Comparison of ENCODE assay signal across 9 cellular contexts in genomic region chr5:148385094-148385493, GRCh38. TPM values are rescaled to one million over a fixed set of nuclear protein-coding genes. Genes with fewer than 3 reads are reported as not detected.
DNase-seq lines count a peak whose midpoint lies in the region; ATAC-seq and TF ChIP-seq lines count a peak whose summit lies in the region.
"Had no signal": no experiment of that assay in that cellular context is flagged by ENCODE, and none has a peak within 500 bp of the region (broad histone marks: within the 10 kb centered on the region; RNA-seq: fewer than 3 reads in every experiment).

No MANE protein-coding gene starts in this region.

- peaks cover 16% of the 10 kb centered on the region for H3K36me3 Mint-ChIP-seq in activated CD8-positive, alpha-beta memory T cell treated with anti-CD3 and anti-CD28 coated beads, Interleukin-2, amount 10 ng/mL, durations not matched to agents 7 days and 5 days

- in situ Hi-C loops in gastrocnemius medialis (cut with MboI; ENCODE audit: low sequenced_read_pairs in 4 of 4), result no loop called here

- H3K27ac Mint-ChIP-seq in activated CD8-positive, alpha-beta memory T cell treated with anti-CD3 and anti-CD28 coated beads, Interleukin-2, amount 10 ng/mL, durations not matched to agents 7 days and 5 days, result peak overlapping the region; percentile 93

- no peak overlapping the region for H3K27ac ChIP-seq in SK-N-MC
- H3K27ac ChIP-seq in fibroblast of lung (ENCODE audit: insufficient read depth, low read length), result peak overlapping the region; percentile 98
- peak overlapping the region in 2 of 4 donors; percentile 85 to 90 for H3K27ac ChIP-seq in gastrocnemius medialis

- peaks cover 13% of the 10 kb centered on the region for H3K4me1 ChIP-seq in fibroblast of lung (ENCODE audit: control insufficient read depth, extremely low read depth, insufficient read depth, low read length)
- H3K4me1 ChIP-seq in gastrocnemius medialis, result peaks cover 22 to 34% of the 10 kb centered on the region in 2 donors

- no peak for ATAC-seq in activated CD8-positive, alpha-beta memory T cell treated with anti-CD3 and anti-CD28 coated beads, Interleukin-2, amount 10 ng/mL, durations not matched to agents 7 days and 5 days
- ATAC-seq in gastrocnemius medialis, result no peak

- H3K4me3 Mint-ChIP-seq in activated CD8-positive, alpha-beta memory T cell treated with anti-CD3 and anti-CD28 coated beads, Interleukin-2, amount 10 ng/mL, durations not matched to agents 7 days and 5 days, result peak overlapping the region; percentile 90

- H4K20me1 ChIP-seq in fibroblast of lung (ENCODE audit: control insufficient read depth, extremely low read depth, insufficient read depth, low read length), result no peaks in the 10 kb centered on the region

- H3K36me3 ChIP-seq in SK-N-MC (ENCODE audit: insufficient read depth, low read length) (peaks cover 3% of the 10 kb centered on the region; the same call in 1 of the 2 replicates), fibroblast of lung (ENCODE audit: control insufficient read depth, insufficient read depth, low read length) (no peaks in the 10 kb centered on the region), gastrocnemius medialis (no peaks in the 10 kb centered on the region)

- H3K9me3 Mint-ChIP-seq in activated CD8-positive, alpha-beta memory T cell treated with anti-CD3 and anti-CD28 coated beads, Interleukin-2, amount 10 ng/mL, durations not matched to agents 7 days and 5 days (ENCODE audit: low read depth), result no peaks in the 10 kb centered on the region

- TF ChIP-seq POLR2A in gastrocnemius medialis (IDR thresholded peaks at IDR 0.05), result no peak

- CTCF ChIA-PET in activated CD8-positive, alpha-beta memory T cell treated with anti-CD3 and anti-CD28 coated beads, Interleukin-2, amount 10 ng/mL, durations not matched to agents 7 days and 5 days (lab: Charles Lee), result no interaction called here

- H3K4me2 ChIP-seq in fibroblast of lung (ENCODE audit: extremely low read depth, insufficient read depth, low read length), result peak overlapping the region; percentile 100

- no peak for DNase-seq in activated CD8-positive, alpha-beta memory T cell treated with anti-CD3 and anti-CD28 coated beads, Interleukin-2, amount 10 ng/mL, durations not matched to agents 7 days and 5 days
- no peak for DNase-seq in activated CD8-positive, alpha-beta memory T cell treated with anti-CD3 and anti-CD28 coated beads, Interleukin-2, amount 50 U/mL, for 4 hours
- DNase-seq in SK-N-MC (ENCODE audit: low read depth, low spot score), result no peak
- no peak for DNase-seq in fibroblast of lung (ENCODE audit: low read depth in 2 of 2)
- no peak for DNase-seq in gastrocnemius medialis
- no peak for DNase-seq in D341Med (ENCODE audit: low spot score)
- DNase-seq in stimulated activated CD4-positive, alpha-beta T cell treated with anti-CD3 and anti-CD28 coated beads, Interleukin-4, amount 100 ng/mL, for 4 hours, result no peak
- DNase-seq in NCI-H128 (lab: John Stamatoyannopoulos, UW; ENCODE audit: unreplicated experiment), result no peak
- DNase-seq: NCI-H1436 had no signal

- no peaks in the 10 kb centered on the region for H3K27me3 Mint-ChIP-seq in activated CD8-positive, alpha-beta memory T cell treated with anti-CD3 and anti-CD28 coated beads, Interleukin-2, amount 10 ng/mL, durations not matched to agents 7 days and 5 days

- H3K9ac ChIP-seq in SK-N-MC (ENCODE audit: insufficient read length) (peak overlapping the region; percentile 97), fibroblast of lung (ENCODE audit: insufficient read depth, low read length) (no peak overlapping the region)

- no peaks in the 10 kb centered on the region for H3K9me3 ChIP-seq in SK-N-MC (ENCODE audit: low read depth, low read length)
- H3K9me3 ChIP-seq in fibroblast of lung (ENCODE audit: control insufficient read depth, insufficient read depth, low read depth, low read length), result no peaks in the 10 kb centered on the region
- no peaks in the 10 kb centered on the region for H3K9me3 ChIP-seq in gastrocnemius medialis

- H2AFZ ChIP-seq in fibroblast of lung (ENCODE audit: low read length), result no peak overlapping the region

- H3K27me3 ChIP-seq in fibroblast of lung (ENCODE audit: control insufficient read depth, insufficient read depth, low read length) (no peaks in the 10 kb centered on the region), gastrocnemius medialis (no peaks in the 10 kb centered on the region)

- H3K4me3 ChIP-seq in SK-N-MC (peak overlapping the region; percentile 94), fibroblast of lung (replicated peaks in 1 of 4; ENCODE audit: control extremely low read depth in 1 of 4, insufficient read depth in 1 of 4, low read depth in 3 of 4, low read length in 4 of 4) (peak overlapping the region in 3 of 4 experiments; percentile 84 to 98 (median 88)), gastrocnemius medialis (peak overlapping the region; percentile 0 to 89 (median 77))

- no peak for TF ChIP-seq CTCF in fibroblast of lung (conservative IDR thresholded peaks at IDR 0.05 in 1 of 2, IDR thresholded peaks at IDR 0.05 in 1 of 2; ENCODE audit: low read depth in 1 of 2, low read length in 2 of 2)
- TF ChIP-seq CTCF in gastrocnemius medialis (IDR thresholded peaks at IDR 0.05 in 4 of 5, conservative IDR thresholded peaks at IDR 0.05 in 1 of 5), result no peak

- peaks cover 56% of the 10 kb centered on the region for H3K4me1 Mint-ChIP-seq in activated CD8-positive, alpha-beta memory T cell treated with anti-CD3 and anti-CD28 coated beads, Interleukin-2, amount 10 ng/mL, durations not matched to agents 7 days and 5 days

- peaks cover 51% of the 10 kb centered on the region for H3K79me2 ChIP-seq in fibroblast of lung (ENCODE audit: control insufficient read depth, insufficient read depth, low read length)

- intact Hi-C loops in gastrocnemius medialis (cut with DNase I; ENCODE audit: low total_unique reads), result loop anchor here (2.0 to 10.0 kb wide), 2 partner anchors 22 to 960 kb away; partner anchors contain the start of gene GRPEL2

RNA-seq across cellular contexts. Expression of gene FBXO38, which starts 1.3 kb away (rescaled TPM):
- 10 to 100 TPM; 52.2 to 52.3 TPM for total RNA-seq in activated CD8-positive, alpha-beta memory T cell treated with anti-CD3 and anti-CD28 coated beads, Interleukin-2, amount 10 ng/mL, durations not matched to agents 7 days and 5 days
- total RNA-seq in fibroblast of lung (50.3 and 62.4 TPM in 2 replicates), gastrocnemius medialis (10 to 100 TPM; 31.1 to 49.6 (median 34.1) TPM)
- 18.1 and 25.0 TPM in 2 replicates for polyA plus RNA-seq in fibroblast of lung
- 14.5 and 20.4 TPM in 2 replicates for polyA plus RNA-seq in fibroblast of lung (2012)
- polyA minus RNA-seq in fibroblast of lung (ENCODE audit: low replicate concordance), result 34.6 and 41.8 TPM in 2 replicates

RNA-seq across cellular contexts. Expression of gene SPINK9, which starts 49.7 kb away (rescaled TPM):
- total RNA-seq in activated CD8-positive, alpha-beta memory T cell treated with anti-CD3 and anti-CD28 coated beads, Interleukin-2, amount 10 ng/mL, durations not matched to agents 7 days and 5 days, result not detected
- total RNA-seq in fibroblast of lung (not detected in 2 replicates), gastrocnemius medialis (not detected)
- not detected in 2 replicates for polyA plus RNA-seq in fibroblast of lung
- polyA plus RNA-seq in fibroblast of lung (2012), result not detected in 2 replicates
- polyA minus RNA-seq in fibroblast of lung (ENCODE audit: low replicate concordance), result not detected in 2 replicates
